In genomic region chr9:94178927-94179326, GRCh38 we compare ENCODE assay signal across 11 cellular contexts.
DNase-seq lines count a peak whose midpoint lies in the region; ATAC-seq and TF ChIP-seq lines count a peak whose summit lies in the region.
"Had no signal": no experiment of that assay in that cellular context is flagged by ENCODE, and none has a peak within 500 bp of the region (broad histone marks: within the 10 kb centered on the region; RNA-seq: fewer than 3 reads in every experiment).

No MANE protein-coding gene starts in this region.

- ATAC-seq in GM21619 (IDR thresholded peaks at IDR 0.05; ENCODE audit: unreplicated experiment) (peak; percentile 77), HG03460 (IDR thresholded peaks at IDR 0.05; ENCODE audit: unreplicated experiment) (peak; percentile 68), natural killer cell (no peak)

- H3K27ac Mint-ChIP-seq in activated CD4-positive, alpha-beta T cell treated with anti-CD3 and anti-CD28 coated beads, Interleukin-2, amount 10 ng/mL, durations not matched to agents 24 days and 14 days: peak overlapping the region; percentile 85
- H3K27ac Mint-ChIP-seq in natural killer cell: peak overlapping the region; percentile 28 to 83

- H3K27me3 Mint-ChIP-seq in activated CD4-positive, alpha-beta T cell treated with anti-CD3 and anti-CD28 coated beads, Interleukin-2, amount 10 ng/mL, durations not matched to agents 24 days and 14 days: no peaks in the 10 kb centered on the region
- H3K27me3 Mint-ChIP-seq in natural killer cell (ENCODE audit: low read depth in 2 of 2): no peaks in the 10 kb centered on the region

- H3K4me1 Mint-ChIP-seq in activated CD4-positive, alpha-beta T cell treated with anti-CD3 and anti-CD28 coated beads, Interleukin-2, amount 10 ng/mL, durations not matched to agents 24 days and 14 days: peaks cover 37% of the 10 kb centered on the region
- H3K4me1 Mint-ChIP-seq in natural killer cell: peaks cover 61 to 71% of the 10 kb centered on the region in 2 donors

- intact Hi-C loops in activated CD4-positive, alpha-beta T cell treated with anti-CD3 and anti-CD28 coated beads, Interleukin-2, amount 10 ng/mL, durations not matched to agents 24 days and 14 days (cut with micrococcal nuclease): loop anchor here (1.0 kb wide), 1 partner anchor 13 kb away; no protein-coding TSS in a partner anchor
- intact Hi-C loops in natural killer cell (cut with micrococcal nuclease): no loop called here

- no peaks in the 10 kb centered on the region for H3K9me3 Mint-ChIP-seq in activated CD4-positive, alpha-beta T cell treated with anti-CD3 and anti-CD28 coated beads, Interleukin-2, amount 10 ng/mL, durations not matched to agents 24 days and 14 days
- H3K9me3 Mint-ChIP-seq in natural killer cell: no peaks in the 10 kb centered on the region

- no peak for TF ChIP-seq CTCF in natural killer cell (IDR thresholded peaks at IDR 0.05)

- H3K36me3 Mint-ChIP-seq in activated CD4-positive, alpha-beta T cell treated with anti-CD3 and anti-CD28 coated beads, Interleukin-2, amount 10 ng/mL, durations not matched to agents 24 days and 14 days (ENCODE audit: low read depth): peaks cover 58% of the 10 kb centered on the region
- no peaks in the 10 kb centered on the region for H3K36me3 Mint-ChIP-seq in natural killer cell

- no peak overlapping the region for H3K4me3 Mint-ChIP-seq in activated CD4-positive, alpha-beta T cell treated with anti-CD3 and anti-CD28 coated beads, Interleukin-2, amount 10 ng/mL, durations not matched to agents 24 days and 14 days
- H3K4me3 Mint-ChIP-seq in natural killer cell: no peak overlapping the region

- no peak for DNase-seq in activated CD4-positive, alpha-beta T cell treated with anti-CD3 and anti-CD28 coated beads, Interleukin-2, amount 10 ng/mL, durations not matched to agents 24 days and 14 days
- DNase-seq in activated CD4-positive, alpha-beta T cell treated with anti-CD3 and anti-CD28 coated beads for 1 hour: no peak
- no peak for DNase-seq in natural killer cell
- DNase-seq in epidermal melanocyte (ENCODE audit: insufficient read length, low spot score): no peak
- no peak for DNase-seq in HT-29 (ENCODE audit: low spot score)
- no peak for DNase-seq in cortex of kidney (lab: John Stamatoyannopoulos, UW)
- DNase-seq: dermis blood vessel endothelial cell; NCI-H1436 treated with DMSO at 0.1 percent for 48 hours; stimulated activated CD4-positive, alpha-beta T cell treated with anti-CD3 and anti-CD28 coated beads, Interleukin-4, amount 100 ng/mL, for 1 hour had no signal

Comparison
In these comparisons a context has a peak if more than half of its experiments do, and no peak if none do; other contexts are left out.
1. ATAC-seq: peak in GM21619 (single experiment) and HG03460 (single experiment); none in natural killer cell (0 of 3).